In the genomic region with DNA sequence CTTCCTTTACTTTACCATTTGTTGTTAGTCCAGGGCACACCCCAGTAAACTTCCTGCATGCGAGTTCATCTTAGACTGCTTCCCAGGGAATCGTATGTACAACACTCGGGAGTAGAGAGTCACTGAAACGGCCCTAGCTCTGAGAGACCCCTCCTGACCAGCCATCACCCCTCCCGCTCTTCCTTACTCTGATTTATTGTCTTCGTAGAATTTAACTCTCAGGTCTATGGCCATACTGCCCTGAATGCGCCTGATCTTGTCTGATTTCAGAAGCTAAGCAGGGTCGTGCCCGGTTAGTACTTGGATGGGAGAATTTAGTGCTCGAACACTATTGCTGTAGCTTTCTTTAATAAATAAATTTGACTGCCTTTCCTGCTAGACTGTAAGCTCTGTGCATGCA, we compare ENCODE assay signal across 32 cellular contexts.
"Had no signal": no experiment of that assay in that cellular context is flagged by ENCODE, and none has a peak within 500 bp of the region (broad histone marks: within the 10 kb centered on the region; RNA-seq: fewer than 3 reads in every experiment).

No MANE protein-coding gene starts in this region.

- H3K4me1 ChIP-seq: adrenal gland had no signal

- H3K27me3 ChIP-seq: adrenal gland, body of pancreas, dorsolateral prefrontal cortex, esophagus muscularis mucosa, foreskin keratinocyte, gastroesophageal sphincter had no signal

- H3K4me3 Mint-ChIP-seq: activated B cell treated with CpG ODN at 0.5 μM for 24 hours; activated CD8-positive, alpha-beta T cell treated with anti-CD3 and anti-CD28 coated beads for 36 hours; activated naive CD4-positive, alpha-beta T cell treated with anti-CD3 and anti-CD28 coated beads for 36 hours; activated naive CD4-positive, alpha-beta T cell treated with anti-CD3 and anti-CD28 coated beads, Interleukin-2, amount 50 U/mL, for 24 hours; activated naive CD8-positive, alpha-beta T cell treated with anti-CD3 and anti-CD28 coated beads for 36 hours; activated naive CD8-positive, alpha-beta T cell treated with anti-CD3 and anti-CD28 coated beads, Interleukin-2, amount 50 U/mL, for 24 hours; activated T-cell treated with anti-CD3 and anti-CD28 coated beads, Interleukin-2, amount 50 U/mL, for 4 hours; dendritic cell treated with granulocyte-macrophage colony-stimulating factor and Interleukin-4, amounts not matched to agents 40 ng/mL and 50 ng/mL, for 4 days; endodermal cell; T-helper 17 cell; T-helper 2 cell treated with Interferon-gamma antibody and Interleukin-4, amounts not matched to agents 5 μg/mL and 100 μg/mL, for 36 hours had no signal

- H3K4me3 ChIP-seq: adrenal gland, body of pancreas, coronary artery, dorsolateral prefrontal cortex, esophagus muscularis mucosa, gastroesophageal sphincter had no signal

- H3K9me3 Mint-ChIP-seq: activated B cell treated with CpG ODN at 0.5 μM for 24 hours; activated CD8-positive, alpha-beta T cell treated with anti-CD3 and anti-CD28 coated beads for 36 hours; activated naive CD4-positive, alpha-beta T cell treated with anti-CD3 and anti-CD28 coated beads for 36 hours; activated naive CD4-positive, alpha-beta T cell treated with anti-CD3 and anti-CD28 coated beads, Interleukin-2, amount 50 U/mL, for 24 hours; activated naive CD8-positive, alpha-beta T cell treated with anti-CD3 and anti-CD28 coated beads for 36 hours; activated naive CD8-positive, alpha-beta T cell treated with anti-CD3 and anti-CD28 coated beads, Interleukin-2, amount 50 U/mL, for 24 hours; activated T-cell treated with anti-CD3 and anti-CD28 coated beads, Interleukin-2, amount 50 U/mL, for 4 hours; activated T-helper 2 cell treated with anti-CD3 and anti-CD28 coated beads, Interferon-gamma antibody, Interleukin-2, Interleukin-4, amounts not matched to agents 10 μg/mL and 5 μg/mL and 100 μg/mL, durations not matched to agents 14 hours and 24 hours and 36 hours; dendritic cell treated with granulocyte-macrophage colony-stimulating factor and Interleukin-4, amounts not matched to agents 40 ng/mL and 50 ng/mL, for 4 days; endodermal cell; T-helper 2 cell treated with Interferon-gamma antibody and Interleukin-4, amounts not matched to agents 5 μg/mL and 100 μg/mL, for 36 hours had no signal

- DNase-seq: activated B cell treated with CpG ODN at 0.5 μM for 24 hours; activated CD4-positive, alpha-beta T cell treated with anti-CD3 and anti-CD28 coated beads for 48 hours; activated CD4-positive, alpha-beta T cell treated with anti-CD3 and anti-CD28 coated beads, Interleukin-2, amount 50 U/mL, for 1 hour; activated CD4-positive, alpha-beta T cell treated with anti-CD3 and anti-CD28 coated beads, Interleukin-2, amount 50 U/mL, for 48 hours; activated CD8-positive, alpha-beta memory T cell treated with anti-CD3 and anti-CD28 coated beads for 24 hours; activated CD8-positive, alpha-beta T cell treated with anti-CD3 and anti-CD28 coated beads for 36 hours; activated effector memory CD4-positive, alpha-beta T cell treated with anti-CD3 and anti-CD28 coated beads, Interleukin-2, amount 50 U/mL, for 16 hours; activated naive CD4-positive, alpha-beta T cell treated with anti-CD3 and anti-CD28 coated beads for 36 hours; activated naive CD8-positive, alpha-beta T cell treated with anti-CD3 and anti-CD28 coated beads for 36 hours; activated naive CD8-positive, alpha-beta T cell treated with anti-CD3 and anti-CD28 coated beads, Interleukin-2, amount 50 U/mL, for 24 hours; activated T-cell treated with anti-CD3 and anti-CD28 coated beads, Interleukin-2, amount 50 U/mL, for 4 hours; adrenal gland; amygdala; body of pancreas; caudate nucleus; dorsolateral prefrontal cortex; effector memory CD4-positive, alpha-beta T cell; endodermal cell; erythroblast; foreskin keratinocyte; T-helper 1 cell; T-helper 17 cell; T1000; WERI-Rb-1 had no signal

- H3K36me3 Mint-ChIP-seq: activated naive CD4-positive, alpha-beta T cell treated with anti-CD3 and anti-CD28 coated beads, Interleukin-2, amount 50 U/mL, for 24 hours; activated naive CD8-positive, alpha-beta T cell treated with anti-CD3 and anti-CD28 coated beads for 36 hours had no signal

- H3K4me1 Mint-ChIP-seq: activated B cell treated with CpG ODN at 0.5 μM for 24 hours; activated naive CD4-positive, alpha-beta T cell treated with anti-CD3 and anti-CD28 coated beads, Interleukin-2, amount 50 U/mL, for 24 hours had no signal

- H3K27ac ChIP-seq: adrenal gland, body of pancreas, coronary artery, dorsolateral prefrontal cortex, esophagus muscularis mucosa, foreskin keratinocyte, gastroesophageal sphincter, WERI-Rb-1 had no signal

- H3K9me3 ChIP-seq: adrenal gland, body of pancreas, esophagus muscularis mucosa, gastroesophageal sphincter had no signal

- H3K27me3 Mint-ChIP-seq: activated B cell treated with CpG ODN at 0.5 μM for 24 hours; activated CD8-positive, alpha-beta T cell treated with anti-CD3 and anti-CD28 coated beads for 36 hours; activated naive CD4-positive, alpha-beta T cell treated with anti-CD3 and anti-CD28 coated beads, Interleukin-2, amount 50 U/mL, for 24 hours; activated naive CD8-positive, alpha-beta T cell treated with anti-CD3 and anti-CD28 coated beads for 36 hours; activated naive CD8-positive, alpha-beta T cell treated with anti-CD3 and anti-CD28 coated beads, Interleukin-2, amount 50 U/mL, for 24 hours had no signal

- H3K27ac Mint-ChIP-seq: activated B cell treated with CpG ODN at 0.5 μM for 24 hours; activated CD8-positive, alpha-beta T cell treated with anti-CD3 and anti-CD28 coated beads for 36 hours; activated naive CD4-positive, alpha-beta T cell treated with anti-CD3 and anti-CD28 coated beads for 36 hours; activated naive CD4-positive, alpha-beta T cell treated with anti-CD3 and anti-CD28 coated beads, Interleukin-2, amount 50 U/mL, for 24 hours; activated naive CD8-positive, alpha-beta T cell treated with anti-CD3 and anti-CD28 coated beads for 36 hours; activated naive CD8-positive, alpha-beta T cell treated with anti-CD3 and anti-CD28 coated beads, Interleukin-2, amount 50 U/mL, for 24 hours; activated T-helper 2 cell treated with anti-CD3 and anti-CD28 coated beads, Interferon-gamma antibody, Interleukin-2, Interleukin-4, amounts not matched to agents 10 μg/mL and 5 μg/mL and 100 μg/mL, durations not matched to agents 14 hours and 24 hours and 36 hours; dendritic cell treated with granulocyte-macrophage colony-stimulating factor and Interleukin-4, amounts not matched to agents 40 ng/mL and 50 ng/mL, for 4 days; endodermal cell; T-helper 17 cell; T-helper 2 cell treated with Interferon-gamma antibody and Interleukin-4, amounts not matched to agents 5 μg/mL and 100 μg/mL, for 36 hours had no signal

- H3K36me3 ChIP-seq: adrenal gland, WERI-Rb-1 had no signal

- ATAC-seq: activated CD4-positive, CD25-positive, alpha-beta regulatory T cell treated with anti-CD3 and anti-CD28 coated beads, Interleukin-2, amount 50 U/mL, for 24 hours; activated CD8-positive, alpha-beta T cell treated with anti-CD3 and anti-CD28 coated beads for 36 hours; activated naive CD8-positive, alpha-beta T cell treated with anti-CD3 and anti-CD28 coated beads, Interleukin-2, amount 50 U/mL, for 24 hours; activated T-cell treated with anti-CD3 and anti-CD28 coated beads, Interleukin-2, amount 50 U/mL, for 4 hours; body of pancreas; foreskin keratinocyte; gastroesophageal sphincter; T-helper 17 cell had no signal
